ENCODE assay signal across 15 cellular contexts in the genomic region with DNA sequence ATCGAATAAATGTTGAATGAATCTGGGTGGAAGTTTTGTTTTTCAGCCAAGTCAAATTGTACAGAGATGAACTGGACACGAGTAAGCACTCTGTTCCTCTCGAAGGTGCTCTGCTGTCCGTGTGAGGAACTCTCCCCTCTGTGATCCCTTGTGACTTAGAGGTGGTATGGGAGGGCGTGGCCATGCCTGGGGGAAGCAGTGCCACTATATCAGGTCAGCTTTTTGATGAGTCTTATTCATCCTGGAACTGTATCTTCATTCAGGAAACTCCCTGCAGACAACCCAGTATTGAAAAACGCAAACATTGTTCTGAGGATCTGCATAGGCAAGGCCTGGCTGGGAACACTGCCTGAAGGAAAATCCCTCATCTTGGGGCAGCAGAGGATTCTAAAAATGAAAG. TPM values are rescaled to one million over a fixed set of nuclear protein-coding genes. Genes with fewer than 3 reads are reported as not detected.
A peak's percentile ranks its signal among the peaks of the same experiment; 100 is the strongest.
DNase-seq lines count a peak whose midpoint lies in the region; ATAC-seq, FAIRE-seq and TF ChIP-seq lines count a peak whose summit lies in the region.
"Had no signal": no experiment of that assay in that cellular context is flagged by ENCODE, and none has a peak within 500 bp of the region (broad histone marks: within the 10 kb centered on the region; RNA-seq: fewer than 3 reads in every experiment).

No MANE protein-coding gene starts in this region.

- H3K23me2 ChIP-seq in H1 (ENCODE audit: low read depth, low read length): no peaks in the 10 kb centered on the region

- H3K27ac ChIP-seq in H1 (ENCODE audit: low read depth, low read length): no peak overlapping the region
- H3K27ac ChIP-seq in Karpas-422 (ENCODE audit: low read length): no peak overlapping the region
- no peak overlapping the region for H3K27ac ChIP-seq in hepatocyte
- H3K27ac ChIP-seq: thoracic aorta had no signal

- no peak for FAIRE-seq in H1 (lab: Jason Lieb, UNC)

- CTCF ChIA-PET in GM10248 (lab: Yijun Ruan, JAX): interaction anchor here (0.8 to 1.7 kb wide), 5 partner anchors 8 to 72 kb away, joined by 3 to 8 read pairs (median 3); no protein-coding TSS in a partner anchor
- CTCF ChIA-PET in H1 (lab: Charles Lee; ENCODE audit: partially characterized antibody): interaction anchor here (1.1 to 1.4 kb wide), 2 partner anchors 9 to 101 kb away, joined by 3 read pairs; no protein-coding TSS in a partner anchor

- no peak overlapping the region for H4K91ac ChIP-seq in H1 (replicated peaks; ENCODE audit: insufficient read length, low read length)

- WGBS in H1 (ENCODE audit: extremely low coverage in 1 of 2, insufficient coverage in 1 of 2, insufficient read length in 1 of 2, insufficient replicate concordance in 2 of 2, low coverage in 1 of 2, low lambda C conversion rate in 2 of 2, missing lambda C conversion rate in 1 of 2), 2 experiments: 66% methylated on average over 6 of the region's 6 CpGs; no CpG with 5 or more reads in 1 of the 2 experiments
- 66% methylated on average over 6 of the region's 6 CpGs for WGBS in hepatocyte (ENCODE audit: low lambda C conversion rate, missing lambda C conversion rate)

- no peak overlapping the region for H2AK5ac ChIP-seq in H1 (ENCODE audit: low read depth, low read length)

- no peak overlapping the region for H4K8ac ChIP-seq in H1 (ENCODE audit: extremely low read depth, insufficient read depth, low read length)

- H3K9me2 ChIP-seq in Karpas-422 (replicated peaks; ENCODE audit: insufficient read depth, low read length) (no peaks in the 10 kb centered on the region), hepatocyte (replicated peaks; ENCODE audit: insufficient read depth) (no peaks in the 10 kb centered on the region)

- no peaks in the 10 kb centered on the region for H3K36me3 ChIP-seq in H1 (ENCODE audit: control insufficient read depth in 2 of 4, insufficient read depth in 4 of 4, low read length in 3 of 4)
- H3K36me3 ChIP-seq in Karpas-422 (ENCODE audit: insufficient read depth, low read length): no peaks in the 10 kb centered on the region
- H3K36me3 ChIP-seq in hepatocyte (replicated peaks; ENCODE audit: insufficient read depth, low read depth): no peaks in the 10 kb centered on the region
- H3K36me3 ChIP-seq: thoracic aorta had no signal

- peak; percentile 51 for ATAC-seq in GM18870 (IDR thresholded peaks at IDR 0.05; ENCODE audit: unreplicated experiment)
- peak; percentile 68 for ATAC-seq in HG03342 (IDR thresholded peaks at IDR 0.05; ENCODE audit: unreplicated experiment)
- no peak for ATAC-seq in HG03280 (IDR thresholded peaks at IDR 0.05; ENCODE audit: unreplicated experiment)
- no peak for ATAC-seq in GM18502 (IDR thresholded peaks at IDR 0.05; ENCODE audit: poor library complexity, unreplicated experiment)
- ATAC-seq: left cardiac atrium; naive thymus-derived CD8-positive, alpha-beta T cell had no signal

- H3K4me3 ChIP-seq in H1 (ENCODE audit: extremely low read depth in 1 of 4, insufficient read depth in 2 of 4, low read depth in 3 of 4, low read length in 4 of 4): no peak overlapping the region
- no peak overlapping the region for H3K4me3 ChIP-seq in Karpas-422 (ENCODE audit: low read length)
- no peak overlapping the region for H3K4me3 ChIP-seq in hepatocyte
- H3K4me3 ChIP-seq: thoracic aorta had no signal

- H3K9ac ChIP-seq in H1 (replicated peaks in 1 of 4; ENCODE audit: extremely low read depth in 1 of 4, low read depth in 3 of 4, low read length in 3 of 4) (no peak overlapping the region), Karpas-422 (ENCODE audit: low read length) (no peak overlapping the region)

- H3K18ac ChIP-seq in H1 (ENCODE audit: extremely low read depth, low read length): no peak overlapping the region

- H2AFZ ChIP-seq in H1 (ENCODE audit: low read length) (peak overlapping the region; percentile 63; the same call in 1 of the 2 replicates), Karpas-422 (ENCODE audit: low read length) (no peak overlapping the region), hepatocyte (no peak overlapping the region)

- H2BK12ac ChIP-seq in H1 (ENCODE audit: low read depth, low read length): no peak overlapping the region

- H4K20me1 ChIP-seq in H1 (replicated peaks in 1 of 2; ENCODE audit: control insufficient read depth in 1 of 2, insufficient read depth in 2 of 2, low read length in 2 of 2) (no peaks in the 10 kb centered on the region), Karpas-422 (ENCODE audit: insufficient read depth, low read depth, low read length) (no peaks in the 10 kb centered on the region), hepatocyte (ENCODE audit: insufficient read depth, poor library complexity, severe bottlenecking) (no peaks in the 10 kb centered on the region)

- no peak overlapping the region for H3K4ac ChIP-seq in H1 (replicated peaks; ENCODE audit: insufficient read length, low read depth, low read length)

- TF ChIP-seq RAD21 in H1 (IDR thresholded peaks at IDR 0.05 in 1 of 2, conservative IDR thresholded peaks at IDR 0.05 in 1 of 2; ENCODE audit: low read depth in 2 of 2, low read length in 2 of 2): no peak

- H3K4me1 ChIP-seq in H1 (replicated peaks in 1 of 4; ENCODE audit: control insufficient read depth in 3 of 4, insufficient read depth in 4 of 4, low read length in 3 of 4): no peaks in the 10 kb centered on the region; a peak in 1 of 7 replicates
- H3K4me1 ChIP-seq in Karpas-422 (ENCODE audit: low read length): no peaks in the 10 kb centered on the region; the same call in 1 of the 2 replicates
- no peaks in the 10 kb centered on the region for H3K4me1 ChIP-seq in hepatocyte (ENCODE audit: insufficient read depth)

- H3K9me3 ChIP-seq in H1 (ENCODE audit: insufficient read depth in 2 of 2, low read depth in 1 of 2, low read length in 1 of 2) (peaks cover 0 to 10% of the 10 kb centered on the region in 2 experiments), Karpas-422 (ENCODE audit: low read length) (no peaks in the 10 kb centered on the region), hepatocyte (ENCODE audit: low read depth) (no peaks in the 10 kb centered on the region)
- H3K9me3 ChIP-seq: thoracic aorta had no signal

- no peak for TF ChIP-seq CTCF in GM10248 (IDR thresholded peaks at IDR 0.05; ENCODE audit: control extremely low read depth, extremely low read depth, low read depth, missing control alignments)
- no peak for TF ChIP-seq CTCF in H1 (IDR thresholded peaks at IDR 0.05; ENCODE audit: control extremely low read depth in 1 of 3, insufficient read depth in 1 of 3, low read depth in 1 of 3, low read length in 3 of 3)
- no peak for TF ChIP-seq CTCF in hepatocyte (IDR thresholded peaks at IDR 0.05; ENCODE audit: poor library complexity)

- no peak overlapping the region for H2BK20ac ChIP-seq in H1 (ENCODE audit: low read length)

- H3K79me2 ChIP-seq in H1 (ENCODE audit: control insufficient read depth in 1 of 2, insufficient read depth in 2 of 2, low read length in 2 of 2): no peaks in the 10 kb centered on the region
- no peaks in the 10 kb centered on the region for H3K79me2 ChIP-seq in Karpas-422 (ENCODE audit: low read length)
- H3K79me2 ChIP-seq in hepatocyte: no peaks in the 10 kb centered on the region

- H3K4me2 ChIP-seq in H1 (ENCODE audit: insufficient read depth in 1 of 2, low read depth in 2 of 2, low read length in 2 of 2) (no peak overlapping the region), Karpas-422 (ENCODE audit: low read depth, low read length, poor library complexity, severe bottlenecking) (no peak overlapping the region), hepatocyte (no peak overlapping the region)

- H2BK120ac ChIP-seq in H1 (replicated peaks; ENCODE audit: low read depth, low read length): no peak overlapping the region

- H3K27me3 ChIP-seq in H1 (replicated peaks in 1 of 4; ENCODE audit: control insufficient read depth in 3 of 4, extremely low read depth in 1 of 4, insufficient read depth in 3 of 4, low read length in 3 of 4) (no peaks in the 10 kb centered on the region), Karpas-422 (ENCODE audit: low read length) (no peaks in the 10 kb centered on the region), hepatocyte (no peaks in the 10 kb centered on the region)

- POLR2A ChIA-PET in GM10248 (lab: Yijun Ruan, JAX) (no interaction called here), H1 (lab: Charles Lee; ENCODE audit: partially characterized antibody) (interaction anchor here (1.1 to 1.2 kb wide), 2 partner anchors 8 to 10 kb away, joined by 3 to 5 read pairs; no protein-coding TSS in a partner anchor)

- TF ChIP-seq EP300 in H1 (IDR thresholded peaks at IDR 0.05; ENCODE audit: borderline replicate concordance in 1 of 2, low read depth in 2 of 2, low read length in 2 of 2): no peak

- H3K23ac ChIP-seq in H1 (ENCODE audit: insufficient read length): no peak overlapping the region

- H3K14ac ChIP-seq in H1 (ENCODE audit: insufficient read length): no peak overlapping the region

- DNase-seq in GM10248 (ENCODE audit: extremely low spot score) (peak; percentile 41), H1 (ENCODE audit: low read depth in 1 of 2, low spot score in 2 of 2) (no peak), Karpas-422 (no peak), hepatocyte (ENCODE audit: low spot score) (no peak)
- DNase-seq: aorta; CD4-positive, alpha-beta T cell; left cardiac atrium; naive thymus-derived CD8-positive, alpha-beta T cell; NCI-H510A; right cardiac atrium had no signal

- no peak overlapping the region for H3K56ac ChIP-seq in H1 (replicated peaks; ENCODE audit: insufficient read length, low read depth, low read length)

- no peaks in the 10 kb centered on the region for H3K79me1 ChIP-seq in H1 (ENCODE audit: low read depth, low read length)

- TF ChIP-seq POLR2A in H1 (IDR thresholded peaks at IDR 0.05; ENCODE audit: control extremely low read depth in 1 of 2, low read depth in 2 of 2, low read length in 2 of 2): no peak

- H4K5ac ChIP-seq in H1 (ENCODE audit: insufficient read length, low read depth, low read length): no peak overlapping the region

- H2BK5ac ChIP-seq in H1 (ENCODE audit: low read depth, low read length): no peak overlapping the region

- no peak overlapping the region for H2BK15ac ChIP-seq in H1 (ENCODE audit: low read length)

TF ChIP-seq in H1, 55 proteins besides CTCF, POLR2A, EP300 and RAD21 (continues in another document):
- TF ChIP-seq CBX5 (IDR thresholded peaks at IDR 0.05; ENCODE audit: low read depth, low read length) (no peak), TAF7 (optimal IDR thresholded peaks at IDR 0.05; ENCODE audit: borderline replicate concordance, low read depth, low read length) (peak; percentile 45), SIX5 (IDR thresholded peaks at IDR 0.05; ENCODE audit: low read depth, low read length) (no peak)

RNA-seq across cellular contexts. Expression of gene FLT1, which starts 45.7 kb away (rescaled TPM):
- 82.1 and 90.2 TPM in 2 replicates for total RNA-seq in H1 (2021; fragmentation: NEBNext Ultra II Directional; extraction: Animal tissue kit (Norgen Biotek cat#: 25700))
- polyA plus RNA-seq in H1 (2011; rRNA removed) (19.7 and 25.3 TPM in 2 replicates), hepatocyte (30.2 and 30.4 TPM in 2 replicates)
- 23.1 TPM for polyA plus RNA-seq in H1 (2011; cell fraction: cytosol; rRNA removed)
- 64.4 TPM for polyA plus RNA-seq in H1 (2011; cell fraction: nucleus; rRNA removed)
- polyA plus RNA-seq in H1 (2012, experiment 1 of 2): 31.7 to 56.7 TPM (median 41.7 TPM) in 4 replicates
- 3.4 TPM for polyA plus RNA-seq in H1 (2012, experiment 2 of 2)
- 79.6 TPM for polyA plus RNA-seq in H1 (2013, experiment 1 of 2)
- polyA plus RNA-seq in H1 (2013, experiment 2 of 2): 76.6 TPM
- 73.4 and 80.6 TPM in 2 replicates for polyA minus RNA-seq in H1 (2011; rRNA and poly(A)+ RNA removed)
- polyA minus RNA-seq in H1 (2011; cell fraction: cytosol; rRNA and poly(A)+ RNA removed): 41.2 TPM
- polyA minus RNA-seq in H1 (2011; cell fraction: nucleus; rRNA and poly(A)+ RNA removed): 70.9 TPM
- not detected in 2 replicates for total RNA-seq in Karpas-422 (2014; rRNA removed; shearing (Covaris generic); ENCODE audit: low replicate concordance)
- total RNA-seq in hepatocyte: 37.0 and 40.1 TPM in 2 replicates

Comparison
In these comparisons a context has a peak if more than half of its experiments do, and no peak if none do; other contexts are left out.
1. ATAC-seq: peak in GM18870 (single experiment) and HG03342 (single experiment); none in HG03280 (single experiment) and GM18502 (single experiment).
2. RNA of gene FLT1, which starts 45.7 kb away (total RNA-seq): 82.1 to 90.2 TPM in H1 and 37.0 to 40.1 TPM in hepatocyte; not detected in Karpas-422; every median in the first group is over 10 times any median in the second.